ENCODE assay signal across 11 cellular contexts in genomic region chr14:24031331-24031730, GRCh38. TPM values are rescaled to one million over a fixed set of nuclear protein-coding genes. Genes with fewer than 3 reads are reported as not detected.
"Had no signal": no experiment of that assay in that cellular context is flagged by ENCODE, and none has a peak within 500 bp of the region (broad histone marks: within the 10 kb centered on the region; RNA-seq: fewer than 3 reads in every experiment).

No MANE protein-coding gene starts in this region.

RNA-seq across cellular contexts. Expression of gene CPNE6, which starts 40.0 kb away (rescaled TPM):
- total RNA-seq: activated CD4-positive, alpha-beta memory T cell treated with anti-CD3 and anti-CD28 coated beads for 36 hours; activated CD4-positive, alpha-beta memory T cell treated with anti-CD3 and anti-CD28 coated beads, Interleukin-2, amount 10 ng/mL, durations not matched to agents 7 days and 5 days; activated CD4-positive, alpha-beta T cell treated with anti-CD3 and anti-CD28 coated beads for 36 hours; activated CD4-positive, alpha-beta T cell treated with anti-CD3 and anti-CD28 coated beads, Interleukin-2, amount 10 ng/mL, durations not matched to agents 24 days and 14 days; activated CD4-positive, alpha-beta T cell treated with anti-CD3 and anti-CD28 coated beads, Interleukin-2, amount 10 ng/mL, durations not matched to agents 7 days and 5 days; activated CD8-positive, alpha-beta memory T cell treated with anti-CD3 and anti-CD28 coated beads for 36 hours; activated CD8-positive, alpha-beta T cell treated with anti-CD3 and anti-CD28 coated beads for 36 hours; T-helper 1 cell treated with Interleukin-12 subunit alpha and Interleukin-12 subunit beta and Interleukin-4 antibody, amounts not matched to agents 30 ng/mL and 1 ng/mL, for 36 hours; T-helper 17 cell; T-helper 2 cell treated with Interferon-gamma antibody and Interleukin-4, amounts not matched to agents 100 ng/mL and 5 ng/mL, for 36 hours; WTC11 had no signal
